Comparison of ENCODE assay signal across 8 cellular contexts in the genomic region with DNA sequence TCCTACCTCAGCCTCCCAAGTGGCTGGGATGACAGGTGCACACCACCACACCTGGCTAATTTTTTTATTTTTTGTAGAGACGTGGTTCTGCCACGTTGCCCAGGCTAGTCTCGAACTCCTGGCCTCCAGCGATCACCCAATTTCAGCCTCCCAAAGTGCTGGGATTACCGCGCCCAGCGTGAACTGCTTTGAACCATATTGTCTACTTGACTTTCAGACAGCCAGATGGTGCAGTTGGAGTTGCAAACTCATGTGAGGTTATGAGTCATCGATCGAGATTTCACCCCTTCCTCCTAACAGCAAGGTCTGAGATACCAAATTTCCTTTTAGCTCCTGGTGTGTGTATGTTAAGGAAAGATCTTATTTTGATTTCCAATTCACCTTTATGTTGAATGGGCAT. TPM values are rescaled to one million over a fixed set of nuclear protein-coding genes. Genes with fewer than 3 reads are reported as not detected.
DNase-seq lines count a peak whose midpoint lies in the region; ATAC-seq and TF ChIP-seq lines count a peak whose summit lies in the region.
"Had no signal": no experiment of that assay in that cellular context is flagged by ENCODE, and none has a peak within 500 bp of the region (broad histone marks: within the 10 kb centered on the region; RNA-seq: fewer than 3 reads in every experiment).

No MANE protein-coding gene starts in this region.

- TF ChIP-seq CTCF in mammary epithelial cell (conservative IDR thresholded peaks at IDR 0.05 in 1 of 2, IDR thresholded peaks at IDR 0.05 in 1 of 2; ENCODE audit: extremely low read depth in 1 of 2, insufficient read depth in 1 of 2, low read depth in 1 of 2, low read length in 2 of 2) (no peak), omental fat pad (IDR thresholded peaks at IDR 0.05) (no peak)

- CTCF ChIA-PET in mammary epithelial cell (lab: Charles Lee; ENCODE audit: low non-redundant PET) = no interaction called here

- H3K4me3 ChIP-seq in MG63 (no peak overlapping the region), mammary epithelial cell (replicated peaks in 1 of 3; ENCODE audit: insufficient read depth in 1 of 3, low read depth in 2 of 3, low read length in 3 of 3) (no peak overlapping the region)
- H3K4me3 ChIP-seq: SK-N-MC had no signal

- H3K27me3 ChIP-seq in MG63 (no peaks in the 10 kb centered on the region), mammary epithelial cell (ENCODE audit: insufficient read depth, low read length) (no peaks in the 10 kb centered on the region)

- no peak overlapping the region for H3K9ac ChIP-seq in mammary epithelial cell (ENCODE audit: insufficient read depth, low read length)

- no peak for ATAC-seq in GM18517 (IDR thresholded peaks at IDR 0.05; ENCODE audit: unreplicated experiment)
- no peak for ATAC-seq in omental fat pad (ENCODE audit: low FRiP score)

- H3K4me1 ChIP-seq in mammary epithelial cell (ENCODE audit: insufficient read depth, low read length) = peaks cover 29% of the 10 kb centered on the region

- H3K79me2 ChIP-seq in mammary epithelial cell (ENCODE audit: insufficient read depth, low read length) = peaks cover 56% of the 10 kb centered on the region

- H4K20me1 ChIP-seq in mammary epithelial cell (ENCODE audit: insufficient read depth, low read length) = no peaks in the 10 kb centered on the region

- dilution Hi-C loops in mammary epithelial cell (cut with HindIII; ENCODE audit: low sequenced_read_pairs) = no loop called here

- intact Hi-C loops in mammary epithelial cell (cut with micrococcal nuclease) = loop anchor here (5.0 kb wide), 1 partner anchor 384 kb away; a partner anchor contains a TSS

- peak overlapping the region; percentile 24 for H3K27ac ChIP-seq in mammary epithelial cell (ENCODE audit: insufficient read depth, low read depth, low read length)
- H3K27ac ChIP-seq: SK-N-MC had no signal

- 93% methylated on average over 9 of the region's 9 CpGs for WGBS in mammary epithelial cell (ENCODE audit: low coverage, missing lambda C conversion rate)

- no TSS peak for BruUV-seq in mammary epithelial cell (replicated peaks; lab: Mats Ljungman, UMichigan)

- peak; percentile 47 for DNase-seq in AG08395 (ENCODE audit: low spot score)
- peak; percentile 32 for DNase-seq in MG63
- DNase-seq in mammary epithelial cell = peak; percentile 69
- no peak for DNase-seq in omental fat pad (ENCODE audit: low spot score)
- no peak for DNase-seq in NCI-H1092 (lab: John Stamatoyannopoulos, UW)

- no peak overlapping the region for H3K4me2 ChIP-seq in mammary epithelial cell (ENCODE audit: insufficient read depth, low read depth, low read length)

- in situ Hi-C loops in mammary epithelial cell (cut with MboI; ENCODE audit: low sequenced_read_pairs in 2 of 2) = no loop called here

- H3K9me3 ChIP-seq in MG63 = no peaks in the 10 kb centered on the region
- no peaks in the 10 kb centered on the region for H3K9me3 ChIP-seq in mammary epithelial cell (replicated peaks; ENCODE audit: insufficient read depth, low read length)

- no peak overlapping the region for H2AFZ ChIP-seq in mammary epithelial cell (ENCODE audit: low read depth, low read length)

- H3K36me3 ChIP-seq in MG63 (no peaks in the 10 kb centered on the region), mammary epithelial cell (ENCODE audit: insufficient read depth, low read length) (no peaks in the 10 kb centered on the region)

RNA-seq across cellular contexts. Expression of a gene that starts 2.7 kb away (rescaled TPM):
- total RNA-seq in MG63 (2014; rRNA removed; shearing (Covaris generic); ENCODE audit: low replicate concordance) = 6.3 and 6.5 TPM in 2 replicates
- 10 to 100 TPM; 42.2 to 90.4 TPM for total RNA-seq in mammary epithelial cell
- 17.1 TPM for polyA plus RNA-seq in mammary epithelial cell
- 13.5 TPM for polyA minus RNA-seq in mammary epithelial cell
- 10 to 100 TPM; 26.6 to 52.8 (median 40.4) TPM for total RNA-seq in omental fat pad

RNA-seq across cellular contexts. Expression of a gene that starts 12.3 kb away (rescaled TPM):
- not detected in 2 replicates for total RNA-seq in MG63 (2014; rRNA removed; shearing (Covaris generic); ENCODE audit: low replicate concordance)
- not detected for total RNA-seq in mammary epithelial cell
- not detected for polyA plus RNA-seq in mammary epithelial cell
- polyA minus RNA-seq in mammary epithelial cell = not detected
- not detected for total RNA-seq in omental fat pad
- total RNA-seq: progenitor cell of endocrine pancreas had no signal

RNA-seq across cellular contexts. Expression of a gene that starts 24.6 kb away (rescaled TPM):
- total RNA-seq in MG63 (2014; rRNA removed; shearing (Covaris generic); ENCODE audit: low replicate concordance) = not detected in 2 replicates
- total RNA-seq in mammary epithelial cell (1 to 10 TPM in 1 of 2 donors, under 1 TPM in 1; 0.17 to 1.4 TPM), omental fat pad (1 to 10 TPM in 1 of 4 donors, under 1 TPM in 2, not detected in 1; 0.38 to 1.9 (median 0.46) TPM)
- polyA plus RNA-seq in mammary epithelial cell = 0.35 TPM
- polyA minus RNA-seq in mammary epithelial cell = 2.2 TPM

RNA-seq across cellular contexts. Expression of a gene that starts 38.4 kb away (rescaled TPM):
- total RNA-seq in MG63 (2014; rRNA removed; shearing (Covaris generic); ENCODE audit: low replicate concordance) = 87.7 and 149 TPM in 2 replicates
- total RNA-seq in mammary epithelial cell = 100 to 1,000 TPM in 1 of 2 donors, 10 to 100 TPM in 1; 57.2 to 101 TPM
- polyA plus RNA-seq in mammary epithelial cell = 56.6 TPM
- 68.2 TPM for polyA minus RNA-seq in mammary epithelial cell
- 10 to 100 TPM; 57.8 to 92.5 (median 69.0) TPM for total RNA-seq in omental fat pad

RNA-seq across cellular contexts. Expression of a gene that starts 53.2 kb away (rescaled TPM):
- total RNA-seq in MG63 (2014; rRNA removed; shearing (Covaris generic); ENCODE audit: low replicate concordance) = 28.8 and 78.4 TPM in 2 replicates
- total RNA-seq in mammary epithelial cell (10 to 100 TPM; 32.2 to 50.1 TPM), omental fat pad (10 to 100 TPM; 34.1 to 65.0 (median 45.9) TPM)
- polyA plus RNA-seq in mammary epithelial cell = 57.2 TPM
- 35.2 TPM for polyA minus RNA-seq in mammary epithelial cell

Comparison
In these comparisons a context has a peak if more than half of its experiments do, and no peak if none do; other contexts are left out.
1. DNase-seq: peak in AG08395 (single experiment), MG63 (single experiment) and mammary epithelial cell (single experiment); none in omental fat pad (single experiment) and NCI-H1092 (single experiment).